In the genomic region with DNA sequence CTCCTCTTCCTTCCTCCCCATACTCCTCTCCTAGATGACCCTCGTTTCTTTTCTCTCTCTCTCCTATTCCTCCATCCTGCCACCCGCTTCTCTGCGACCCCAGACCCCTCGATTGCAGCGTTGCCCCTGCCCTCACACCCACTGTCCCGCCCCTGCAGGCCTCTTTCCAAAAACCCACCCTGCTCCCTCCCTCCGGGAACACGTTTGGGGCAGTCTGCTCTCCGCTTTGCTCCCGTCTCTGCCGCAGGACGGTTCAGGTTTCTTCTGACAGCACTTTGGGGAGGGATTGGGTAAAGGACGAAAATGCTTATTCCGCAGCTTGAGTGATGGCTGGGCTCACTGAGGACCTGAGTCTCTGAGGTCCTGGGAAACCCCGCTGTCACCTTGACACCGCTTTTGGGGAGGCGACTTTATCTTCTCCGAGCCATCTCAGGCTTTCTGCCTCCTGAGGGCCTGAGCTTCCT, we compare ENCODE assay signal across 8 cellular contexts. TPM values are rescaled to one million over a fixed set of nuclear protein-coding genes. Genes with fewer than 3 reads are reported as not detected.
A peak's percentile ranks its signal among the peaks of the same experiment; 100 is the strongest.
DNase-seq lines count a peak whose midpoint lies in the region; ATAC-seq and TF ChIP-seq lines count a peak whose summit lies in the region.

No MANE protein-coding gene starts in this region.

- no peak for TF ChIP-seq POLR2A in spleen (IDR thresholded peaks at IDR 0.05)

- H3F3A ChIP-seq in GM23338 (replicated peaks; ENCODE audit: low read depth) (peaks cover 11% of the 10 kb centered on the region), PC-9 (ENCODE audit: insufficient read depth, low read depth) (peaks cover 11% of the 10 kb centered on the region; the same call in 1 of the 2 replicates)

- H3K36me3 ChIP-seq in GM23338 (ENCODE audit: insufficient read depth) = no peaks in the 10 kb centered on the region
- no peaks in the 10 kb centered on the region for H3K36me3 ChIP-seq in PC-9 (ENCODE audit: low read depth)
- peaks cover 0 to 37% (median 0%) of the 10 kb centered on the region in 6 donors for H3K36me3 ChIP-seq in spleen

- WGBS in spleen, 5 donors = 1% methylated on average over 18 of the region's 18 CpGs

- TSS peak; percentile 26 for BruUV-seq in PC-9 (replicated peaks; lab: Mats Ljungman, UMichigan)

- H3K27me3 Mint-ChIP-seq in GM23338 (ENCODE audit: insufficient read depth, low read depth, poor library complexity) = peaks cover 13% of the 10 kb centered on the region

- H3K79me2 ChIP-seq in GM23338 (replicated peaks; ENCODE audit: insufficient read depth) (peaks cover 48% of the 10 kb centered on the region), PC-9 (ENCODE audit: low read depth) (peaks cover 52% of the 10 kb centered on the region)

- DNase-seq in EH (ENCODE audit: low read depth) = peak; percentile 44
- peak; percentile 75 for DNase-seq in GM23338 (ENCODE audit: low spot score)
- DNase-seq in PC-9 = peak in 1 of 2 experiments; percentile 19
- DNase-seq in astrocyte of the hippocampus (ENCODE audit: low read depth, low spot score) = peak; percentile 48
- DNase-seq in spleen = no peak
- DNase-seq in SIG-M5 (lab: John Stamatoyannopoulos, UW) = no peak

- H3K27ac ChIP-seq in GM23338 (ENCODE audit: low read depth) (0 out of 2 replicates have a peak overlapping the region, but pooled peaks have one; percentile 24), PC-9 (no peak overlapping the region), spleen (peak overlapping the region; percentile 79 to 99 (median 96))

- H3K4me1 ChIP-seq in GM23338 (ENCODE audit: insufficient read depth) (no peaks in the 10 kb centered on the region), PC-9 (replicated peaks; ENCODE audit: insufficient read depth) (peaks cover 14% of the 10 kb centered on the region; the same call in 1 of the 2 replicates), spleen (peaks cover 12 to 57% (median 37%) of the 10 kb centered on the region in 6 donors)

- CTCF ChIA-PET in PC-9 (lab: Charles Lee) = no interaction called here

- H3K9me2 ChIP-seq in GM23338 (ENCODE audit: insufficient read depth) (no peaks in the 10 kb centered on the region), PC-9 (ENCODE audit: insufficient read depth) (no peaks in the 10 kb centered on the region)

- H3K4me2 ChIP-seq in GM23338 (peak overlapping the region; percentile 80), PC-9 (peak overlapping the region; percentile 98)

- H2AFZ ChIP-seq in GM23338 (peak overlapping the region; percentile 90), PC-9 (peak overlapping the region; percentile 93)

- no peaks in the 10 kb centered on the region for H3K9me3 Mint-ChIP-seq in GM23338

- intact Hi-C loops in PC-9 (cut with micrococcal nuclease; ENCODE audit: unreplicated experiment) (no loop called here), spleen (cut with DNase I; ENCODE audit: low total_unique reads) (no loop called here)

- no peak for TF ChIP-seq CTCF in GM23338 (conservative IDR thresholded peaks at IDR 0.05; ENCODE audit: low read depth in 2 of 2)
- no peak for TF ChIP-seq CTCF in PC-9 (conservative IDR thresholded peaks at IDR 0.05)
- no peak for TF ChIP-seq CTCF in spleen (IDR thresholded peaks at IDR 0.05 in 8 of 11, conservative IDR thresholded peaks at IDR 0.05 in 3 of 11)

- H3K4me1 Mint-ChIP-seq in GM23338 = peaks cover 3% of the 10 kb centered on the region; the same call in 1 of the 3 replicates

- peak overlapping the region; percentile 97 for H3K4me3 ChIP-seq in GM23338
- H3K4me3 ChIP-seq in PC-9 = peak overlapping the region; percentile 85
- peak overlapping the region; percentile 94 for H3K4me3 ChIP-seq in iPS-18c (ENCODE audit: insufficient read depth, low read depth, low read length)
- H3K4me3 ChIP-seq in spleen = peak overlapping the region; percentile 82 to 97 (median 88)

- no peaks in the 10 kb centered on the region for H3K27me3 ChIP-seq in GM23338 (ENCODE audit: insufficient read depth)
- H3K27me3 ChIP-seq in PC-9 (ENCODE audit: insufficient read depth, low read depth) = no peaks in the 10 kb centered on the region
- H3K27me3 ChIP-seq in spleen (replicated peaks in 1 of 7) = no peaks in the 10 kb centered on the region

- POLR2A ChIA-PET in PC-9 (lab: Charles Lee; ENCODE audit: unreplicated experiment) = no interaction called here

- peak; percentile 39 for ATAC-seq in GM23338
- no peak for ATAC-seq in GM19324 (IDR thresholded peaks at IDR 0.05; ENCODE audit: low FRiP score, unreplicated experiment)

- peak overlapping the region; percentile 100 for H3K4me3 Mint-ChIP-seq in GM23338

- H4K20me1 ChIP-seq in GM23338 (replicated peaks; ENCODE audit: insufficient read depth) = peaks cover 8% of the 10 kb centered on the region
- no peaks in the 10 kb centered on the region; the same call in 1 of the 2 replicates for H4K20me1 ChIP-seq in PC-9 (ENCODE audit: insufficient read depth)

- H3K9me3 ChIP-seq in PC-9 (ENCODE audit: insufficient read depth, low read depth) (no peaks in the 10 kb centered on the region), iPS-18c (ENCODE audit: control insufficient read depth, insufficient read depth, low read length) (no peaks in the 10 kb centered on the region), spleen (no peaks in the 10 kb centered on the region)

- H3K27ac Mint-ChIP-seq in GM23338 = peak overlapping the region; percentile 95

- peaks cover 9% of the 10 kb centered on the region; the same call in 2 of the 3 replicates for H3K36me3 Mint-ChIP-seq in GM23338 (ENCODE audit: low read depth)

TF ChIP-seq in GM23338, 12 proteins besides CTCF, POLR2A, EP300 and RAD21:
- no peak for TF ChIP-seq STAT1 (IDR thresholded peaks at IDR 0.05; ENCODE audit: unreplicated experiment)
TF ChIP-seq in GM23338: peak in this region for 0.

RNA-seq across cellular contexts. Expression of a gene that starts 0.7 kb away (rescaled TPM):
- 22.9 and 28.7 TPM in 2 replicates for total RNA-seq in GM23338 (2014; rRNA removed; shearing (Covaris generic))
- polyA plus RNA-seq in GM23338 (2016; fragmentation: Nextera tagmentation; extraction: Ambion mirVana) (11.1 and 13.0 TPM in 2 replicates), spleen (10 to 100 TPM in 2 of 3 donors, 1 to 10 TPM in 1; 8.7 to 20.0 (median 10.6) TPM)
- total RNA-seq in PC-9 (2021) (114 and 119 TPM in 2 replicates), spleen (10 to 100 TPM; 52.6 to 69.6 (median 60.6) TPM)

RNA-seq across cellular contexts. Expression of a gene that starts 7.8 kb away (rescaled TPM):
- total RNA-seq in GM23338 (2014; rRNA removed; shearing (Covaris generic)) = 11.0 and 16.0 TPM in 2 replicates
- 7.0 and 8.3 TPM in 2 replicates for polyA plus RNA-seq in GM23338 (2016; fragmentation: Nextera tagmentation; extraction: Ambion mirVana)
- 68.1 and 69.4 TPM in 2 replicates for total RNA-seq in PC-9 (2021)
- 100 to 1,000 TPM in 5 of 7 donors, 10 to 100 TPM in 2; 79.4 to 169 (median 134) TPM for total RNA-seq in spleen
- polyA plus RNA-seq in spleen = 10 to 100 TPM; 24.0 to 33.9 (median 33.8) TPM

Comparison
In these comparisons a context has a peak if more than half of its experiments do, and no peak if none do; other contexts are left out.
1. DNase-seq: peak in EH (single experiment), GM23338 (single experiment) and astrocyte of the hippocampus (single experiment); none in spleen (single experiment) and SIG-M5 (single experiment).
2. Peak in every context shown above with its lines, with median percentiles within 50 percentile points of each other: H3K4me3 ChIP-seq.